Comparison of ENCODE assay signal across 8 cellular contexts in genomic region chr16:12573730-12574383, GRCh38.
DNase-seq lines count a peak whose midpoint lies in the region; ATAC-seq and TF ChIP-seq lines count a peak whose summit lies in the region.

No MANE protein-coding gene starts in this region.

- H3K27ac Mint-ChIP-seq in activated naive CD4-positive, alpha-beta T cell treated with anti-CD3 and anti-CD28 coated beads, Interleukin-2, amount 10 ng/mL, durations not matched to agents 7 days and 5 days, result no peak overlapping the region

- peaks cover 4% of the 10 kb centered on the region for H3K27me3 Mint-ChIP-seq in activated naive CD4-positive, alpha-beta T cell treated with anti-CD3 and anti-CD28 coated beads, Interleukin-2, amount 10 ng/mL, durations not matched to agents 7 days and 5 days

- no peaks in the 10 kb centered on the region for H3K9me2 ChIP-seq in SK-N-SH

- H3K9ac ChIP-seq in SK-N-SH, result no peak overlapping the region

- POLR2A ChIA-PET in SK-N-SH (lab: Yijun Ruan, JAX), result no interaction called here

- H3K27ac ChIP-seq in C4-2B, result no peak overlapping the region
- H3K27ac ChIP-seq in HL-60 (replicated peaks), result no peak overlapping the region
- no peak overlapping the region for H3K27ac ChIP-seq in SK-N-SH (ENCODE audit: low read depth in 2 of 2, low read length in 1 of 2)
- no peak overlapping the region for H3K27ac ChIP-seq in right cardiac atrium (ENCODE audit: low read length)
- H3K27ac ChIP-seq in spleen, result peak overlapping the region in 1 of 8 donors; percentile 37

- H3K36me3 ChIP-seq in SK-N-SH (replicated peaks in 1 of 2; ENCODE audit: control insufficient read depth in 1 of 2, insufficient read depth in 2 of 2, low read length in 1 of 2) (no peaks in the 10 kb centered on the region), spleen (peaks cover 0 to 26% (median 0%) of the 10 kb centered on the region in 6 donors)

- DNase-seq in HL-60 (ENCODE audit: low read depth in 1 of 2, low spot score in 1 of 2) (peak; percentile 5 to 61), SK-N-SH (peak; percentile 82), right cardiac atrium (peak; percentile 44 to 71 (median 69)), spleen (peak; percentile 78), NCI-H446 treated with DMSO at 0.1 percent for 48 hours (lab: John Stamatoyannopoulos, UW) (no peak), cerebellar nuclear complex (lab: John Stamatoyannopoulos, UW) (no peak)
- DNase-seq in activated naive CD4-positive, alpha-beta T cell treated with anti-CD3 and anti-CD28 coated beads, Interleukin-2, amount 10 ng/mL, durations not matched to agents 7 days and 5 days, result peak; percentile 74

- H3K4me1 Mint-ChIP-seq in activated naive CD4-positive, alpha-beta T cell treated with anti-CD3 and anti-CD28 coated beads, Interleukin-2, amount 10 ng/mL, durations not matched to agents 7 days and 5 days, result peaks cover 19% of the 10 kb centered on the region

- no peak overlapping the region for H3K4me2 ChIP-seq in SK-N-SH

- H3K9me3 Mint-ChIP-seq in activated naive CD4-positive, alpha-beta T cell treated with anti-CD3 and anti-CD28 coated beads, Interleukin-2, amount 10 ng/mL, durations not matched to agents 7 days and 5 days, result no peaks in the 10 kb centered on the region

- 55% methylated on average over 12 of the region's 12 CpGs for WGBS in SK-N-SH (ENCODE audit: low lambda C conversion rate)
- WGBS in right cardiac atrium, result 45% methylated on average over 12 of the region's 12 CpGs
- 32 to 48% (median 43%) methylated on average over 12 of the region's 12 CpGs for WGBS in spleen, 5 donors

- no peak overlapping the region for H3K4me3 ChIP-seq in HL-60 (replicated peaks; ENCODE audit: insufficient read depth, low read length)
- H3K4me3 ChIP-seq in SK-N-SH (ENCODE audit: low read depth in 2 of 2, low read length in 1 of 2), result no peak overlapping the region; a peak in 1 of 4 replicates
- H3K4me3 ChIP-seq in right cardiac atrium (ENCODE audit: low read length), result no peak overlapping the region
- H3K4me3 ChIP-seq in spleen, result no peak overlapping the region

- peak; percentile 44 to 46 for ATAC-seq in right cardiac atrium

- no peak overlapping the region for H2AFZ ChIP-seq in SK-N-SH (ENCODE audit: low read depth)

- no peak for TF ChIP-seq EP300 in SK-N-SH (IDR thresholded peaks at IDR 0.05; ENCODE audit: borderline replicate concordance in 1 of 2, low read depth in 1 of 2, low read length in 1 of 2)

- intact Hi-C loops in right cardiac atrium (cut with DNase I) (loop anchor here in 2 of 4 donors (10.0 kb wide), 2 partner anchors 241 to 251 kb away; no protein-coding TSS in a partner anchor), spleen (cut with DNase I; ENCODE audit: low total_unique reads) (loop anchor here (5.0 kb wide), 1 partner anchor 243 kb away; no protein-coding TSS in a partner anchor)

- peaks cover 7% of the 10 kb centered on the region for H3K36me3 Mint-ChIP-seq in activated naive CD4-positive, alpha-beta T cell treated with anti-CD3 and anti-CD28 coated beads, Interleukin-2, amount 10 ng/mL, durations not matched to agents 7 days and 5 days

- H3K4me1 ChIP-seq in SK-N-SH (ENCODE audit: control insufficient read depth in 1 of 2, insufficient read depth in 2 of 2, low read depth in 1 of 2, low read length in 1 of 2) (no peaks in the 10 kb centered on the region; a peak in 1 of 4 replicates), right cardiac atrium (ENCODE audit: control insufficient read depth, insufficient read depth, low read length) (no peaks in the 10 kb centered on the region), spleen (peaks cover 0 to 12% (median 6%) of the 10 kb centered on the region in 6 donors)

- H3K27me3 ChIP-seq in HL-60 (ENCODE audit: insufficient read depth, poor library complexity, severe bottlenecking) (no peaks in the 10 kb centered on the region), SK-N-SH (ENCODE audit: insufficient read depth) (no peaks in the 10 kb centered on the region), right cardiac atrium (ENCODE audit: control insufficient read depth, insufficient read depth) (no peaks in the 10 kb centered on the region), spleen (replicated peaks in 1 of 7) (no peaks in the 10 kb centered on the region)

- no peak for TF ChIP-seq POLR2A in spleen (IDR thresholded peaks at IDR 0.05)

- no peaks in the 10 kb centered on the region for H3K79me2 ChIP-seq in SK-N-SH (ENCODE audit: insufficient read depth)

- peak; percentile 83 for TF ChIP-seq RAD21 in SK-N-SH (IDR thresholded peaks at IDR 0.05; ENCODE audit: low read length)

- H3K4me3 Mint-ChIP-seq in activated naive CD4-positive, alpha-beta T cell treated with anti-CD3 and anti-CD28 coated beads, Interleukin-2, amount 10 ng/mL, durations not matched to agents 7 days and 5 days, result no peak overlapping the region

- H4K20me1 ChIP-seq in SK-N-SH (ENCODE audit: insufficient read depth), result no peaks in the 10 kb centered on the region

- CTCF ChIA-PET in SK-N-SH (lab: Yijun Ruan, JAX), result interaction anchor here (0.6 to 3.5 kb wide), 36 partner anchors 9 to 555 kb away, joined by 3 to 23 read pairs (median 4); partner anchors contain the start of gene CPPED1
- CTCF ChIA-PET in activated naive CD4-positive, alpha-beta T cell treated with anti-CD3 and anti-CD28 coated beads, Interleukin-2, amount 10 ng/mL, durations not matched to agents 7 days and 5 days (lab: Charles Lee), result interaction anchor here (0.6 to 1.9 kb wide), 11 partner anchors 22 to 879 kb away, joined by 3 to 10 read pairs (median 4); partner anchors contain the start of gene SHISA9

- peak; percentile 88 for TF ChIP-seq CTCF in C4-2B (conservative IDR thresholded peaks at IDR 0.05)
- TF ChIP-seq CTCF in HL-60 (IDR thresholded peaks at IDR 0.05; ENCODE audit: insufficient read depth, low read length), result peak; percentile 35
- peak; percentile 77 for TF ChIP-seq CTCF in SK-N-SH (IDR thresholded peaks at IDR 0.05)
- TF ChIP-seq CTCF in spleen (IDR thresholded peaks at IDR 0.05 in 8 of 11, conservative IDR thresholded peaks at IDR 0.05 in 3 of 11), result peak in 7 of 11 experiments; percentile 32 to 75 (median 64)

- H3F3A ChIP-seq in SK-N-SH (replicated peaks; ENCODE audit: insufficient read depth), result no peaks in the 10 kb centered on the region

- H3K9me3 ChIP-seq in SK-N-SH (no peaks in the 10 kb centered on the region), right cardiac atrium (ENCODE audit: control insufficient read depth, low read length) (no peaks in the 10 kb centered on the region), spleen (no peaks in the 10 kb centered on the region)

TF ChIP-seq in SK-N-SH, 30 proteins besides CTCF, POLR2A, EP300 and RAD21:
- TF ChIP-seq SMC3 (IDR thresholded peaks at IDR 0.05; ENCODE audit: low read depth, low read length) (peak; percentile 80), NRF1 (IDR thresholded peaks at IDR 0.05; ENCODE audit: low read depth, low read length) (0 out of 2 replicates have a peak, but pooled peaks have one; percentile 22), FOXJ3 (CRISPR knock-in tag; IDR thresholded peaks at IDR 0.05) (no peak), TAF1 (IDR thresholded peaks at IDR 0.05; ENCODE audit: borderline replicate concordance, low read depth, low read length) (0 out of 2 replicates have a peak, but pooled peaks have one; percentile 13)
TF ChIP-seq in SK-N-SH: peak in this region for 3.

Comparison
In these comparisons a context has a peak if more than half of its experiments do, and no peak if none do; other contexts are left out.
1. CTCF ChIP-seq: peak in every context shown above with its lines; median percentile 88 in C4-2B; 77 in SK-N-SH; 64 in spleen; 35 in HL-60.
2. DNase-seq: peak in HL-60 (2 of 2), SK-N-SH (single experiment), activated naive CD4-positive, alpha-beta T cell treated with anti-CD3 and anti-CD28 coated beads, Interleukin-2, amount 10 ng/mL, durations not matched to agents 7 days and 5 days (single experiment), right cardiac atrium (3 of 3) and spleen (single experiment); none in NCI-H446 treated with DMSO at 0.1 percent for 48 hours (single experiment) and cerebellar nuclear complex (0 of 2).